In the genomic region with DNA sequence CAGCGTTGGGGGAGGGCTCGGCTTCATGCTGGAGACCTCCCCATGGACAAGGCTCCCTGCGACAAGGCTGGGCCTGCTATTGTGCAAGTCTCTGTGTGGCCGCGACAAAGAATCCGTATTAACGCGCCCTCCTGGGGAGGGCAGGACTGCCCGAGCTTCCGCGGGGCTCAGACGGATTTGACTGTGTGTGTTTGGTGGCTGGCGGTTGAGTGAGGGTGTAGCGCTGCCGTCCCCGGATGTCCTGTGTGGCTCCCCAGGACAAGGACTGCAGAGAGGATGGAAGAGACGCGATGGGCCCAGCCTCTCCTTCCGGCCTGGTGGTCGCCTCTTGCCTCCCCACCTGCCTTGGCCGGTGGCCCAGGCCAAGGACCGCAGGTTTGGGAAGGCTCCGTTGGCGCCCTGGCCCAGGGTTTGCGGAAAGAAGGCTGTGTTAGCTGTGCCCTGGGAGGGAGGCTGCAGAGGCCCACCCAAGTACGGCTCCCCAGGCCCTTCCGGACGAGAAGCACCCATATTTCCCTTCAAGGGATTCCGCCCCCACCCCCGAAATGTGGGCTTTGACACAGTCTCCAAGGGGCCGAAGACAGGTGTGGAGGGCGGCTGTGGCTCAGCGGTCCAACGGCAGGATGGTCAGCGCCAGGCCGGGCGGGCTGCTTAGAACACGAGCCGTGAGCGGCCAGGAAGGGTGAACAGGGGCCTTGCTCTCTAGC, we compare ENCODE assay signal across 12 cellular contexts. TPM values are rescaled to one million over a fixed set of nuclear protein-coding genes. Genes with fewer than 3 reads are reported as not detected.
DNase-seq lines count a peak whose midpoint lies in the region; ATAC-seq and TF ChIP-seq lines count a peak whose summit lies in the region.
"Had no signal": no experiment of that assay in that cellular context is flagged by ENCODE, and none has a peak within 500 bp of the region (broad histone marks: within the 10 kb centered on the region; RNA-seq: fewer than 3 reads in every experiment).

No MANE protein-coding gene starts in this region.

- TF ChIP-seq CTCF in SK-N-SH (IDR thresholded peaks at IDR 0.05) (no peak), chondrocyte (IDR thresholded peaks at IDR 0.05) (no peak)

- no peak overlapping the region for H2AFZ ChIP-seq in SK-N-SH (ENCODE audit: low read depth)

- peaks cover 23% of the 10 kb centered on the region for H3K4me1 Mint-ChIP-seq in activated naive CD4-positive, alpha-beta T cell treated with anti-CD3 and anti-CD28 coated beads for 36 hours (ENCODE audit: low read depth)
- peaks cover 5% of the 10 kb centered on the region for H3K4me1 Mint-ChIP-seq in chondrocyte (ENCODE audit: low read depth)

- no peaks in the 10 kb centered on the region for H3K36me3 ChIP-seq in SK-N-SH (replicated peaks in 1 of 2; ENCODE audit: control insufficient read depth in 1 of 2, insufficient read depth in 2 of 2, low read length in 1 of 2)

- H4K20me1 ChIP-seq in SK-N-SH (ENCODE audit: insufficient read depth): peaks cover 66% of the 10 kb centered on the region

- H3K4me3 ChIP-seq in SK-N-SH (ENCODE audit: low read depth in 2 of 2, low read length in 1 of 2): no peak overlapping the region

- no peaks in the 10 kb centered on the region for H3K9me2 ChIP-seq in SK-N-SH

- peak overlapping the region; percentile 16 for H3K27ac Mint-ChIP-seq in activated naive CD4-positive, alpha-beta T cell treated with anti-CD3 and anti-CD28 coated beads for 36 hours
- H3K27ac Mint-ChIP-seq in chondrocyte (ENCODE audit: unreplicated experiment): no peak overlapping the region

- H3K9ac ChIP-seq in SK-N-SH: no peak overlapping the region

- POLR2A ChIA-PET in SK-N-SH (lab: Yijun Ruan, JAX): no interaction called here

- no peak overlapping the region for H3K4me3 Mint-ChIP-seq in activated naive CD4-positive, alpha-beta T cell treated with anti-CD3 and anti-CD28 coated beads for 36 hours
- H3K4me3 Mint-ChIP-seq in chondrocyte (ENCODE audit: unreplicated experiment): no peak overlapping the region

- ATAC-seq in sciatic nerve (peak; percentile 17), HG02884 (IDR thresholded peaks at IDR 0.05; ENCODE audit: unreplicated experiment) (no peak), HG03442 (IDR thresholded peaks at IDR 0.05; ENCODE audit: unreplicated experiment) (no peak)
- ATAC-seq: foreskin keratinocyte had no signal

- no peaks in the 10 kb centered on the region for H3K4me1 ChIP-seq in SK-N-SH (ENCODE audit: control insufficient read depth in 1 of 2, insufficient read depth in 2 of 2, low read depth in 1 of 2, low read length in 1 of 2)
- H3K4me1 ChIP-seq: foreskin keratinocyte had no signal

- H3K9me3 ChIP-seq in SK-N-SH: no peaks in the 10 kb centered on the region

- H3K36me3 Mint-ChIP-seq in activated naive CD4-positive, alpha-beta T cell treated with anti-CD3 and anti-CD28 coated beads for 36 hours (ENCODE audit: low read depth): no peaks in the 10 kb centered on the region
- peaks cover 12% of the 10 kb centered on the region for H3K36me3 Mint-ChIP-seq in chondrocyte (ENCODE audit: low read depth)

- peaks cover 56% of the 10 kb centered on the region for H3K27me3 Mint-ChIP-seq in activated naive CD4-positive, alpha-beta T cell treated with anti-CD3 and anti-CD28 coated beads for 36 hours (ENCODE audit: low read depth)
- peaks cover 43% of the 10 kb centered on the region for H3K27me3 Mint-ChIP-seq in chondrocyte (ENCODE audit: low read depth)

- CTCF ChIA-PET in activated naive CD4-positive, alpha-beta T cell treated with anti-CD3 and anti-CD28 coated beads for 36 hours (lab: Charles Lee): interaction anchor here (1.2 kb wide), 1 partner anchor 12 kb away, joined by 3 read pairs; no protein-coding TSS in a partner anchor
- CTCF ChIA-PET in SK-N-SH (lab: Yijun Ruan, JAX): interaction anchor here (0.9 to 2.9 kb wide), 8 partner anchors 9 to 326 kb away, joined by 3 to 29 read pairs (median 4); no protein-coding TSS in a partner anchor

- no peaks in the 10 kb centered on the region for H3K79me2 ChIP-seq in SK-N-SH (ENCODE audit: insufficient read depth)

- peaks cover 14% of the 10 kb centered on the region for H3F3A ChIP-seq in SK-N-SH (replicated peaks; ENCODE audit: insufficient read depth)

- intact Hi-C loops in activated naive CD4-positive, alpha-beta T cell treated with anti-CD3 and anti-CD28 coated beads for 36 hours (cut with micrococcal nuclease): no loop called here
- intact Hi-C loops in sciatic nerve (cut with DNase I): no loop called here

- no peak overlapping the region for H3K27ac ChIP-seq in SK-N-SH (ENCODE audit: low read depth in 2 of 2, low read length in 1 of 2)
- H3K27ac ChIP-seq: foreskin keratinocyte had no signal

- 10% methylated on average over 39 of the region's 40 CpGs for WGBS in SK-N-SH (ENCODE audit: low lambda C conversion rate)

- TF ChIP-seq EP300 in SK-N-SH (IDR thresholded peaks at IDR 0.05; ENCODE audit: borderline replicate concordance in 1 of 2, low read depth in 1 of 2, low read length in 1 of 2): no peak

- H3K9me3 Mint-ChIP-seq in activated naive CD4-positive, alpha-beta T cell treated with anti-CD3 and anti-CD28 coated beads for 36 hours: no peaks in the 10 kb centered on the region
- no peaks in the 10 kb centered on the region for H3K9me3 Mint-ChIP-seq in chondrocyte (ENCODE audit: low read depth)

- H3K4me2 ChIP-seq in SK-N-SH: no peak overlapping the region

- no peak for DNase-seq in activated naive CD4-positive, alpha-beta T cell treated with anti-CD3 and anti-CD28 coated beads for 36 hours
- DNase-seq in activated naive CD4-positive, alpha-beta T cell treated with Interleukin-2 at 50 U/mL for 16 hours: no peak
- no peak for DNase-seq in SK-N-SH
- peak; percentile 92 for DNase-seq in chondrocyte (ENCODE audit: low spot score)
- no peak for DNase-seq in sciatic nerve (ENCODE audit: low spot score)
- no peak for DNase-seq in NCI-H345 treated with DMSO at 0.1 percent for 48 hours (lab: John Stamatoyannopoulos, UW; ENCODE audit: unreplicated experiment)
- DNase-seq: foreskin keratinocyte, left colon, occipital lobe had no signal

- peaks cover 83% of the 10 kb centered on the region for H3K27me3 ChIP-seq in SK-N-SH (ENCODE audit: insufficient read depth)

- TF ChIP-seq RAD21 in SK-N-SH (IDR thresholded peaks at IDR 0.05; ENCODE audit: low read length): no peak

TF ChIP-seq in SK-N-SH, 30 proteins besides CTCF, POLR2A, EP300 and RAD21:
- TF ChIP-seq EZH2phosphoT487 (IDR thresholded peaks at IDR 0.05; ENCODE audit: borderline replicate concordance, low read depth) (peak; percentile 92; the same call in 1 of the 2 replicates), RCOR1 (IDR thresholded peaks at IDR 0.05; ENCODE audit: low read length) (no peak), FOXJ3 (CRISPR knock-in tag; IDR thresholded peaks at IDR 0.05) (no peak), NRF1 (IDR thresholded peaks at IDR 0.05; ENCODE audit: low read depth, low read length) (no peak), SIN3A (IDR thresholded peaks at IDR 0.05; ENCODE audit: borderline replicate concordance, low read depth, low read length) (no peak), USF1 (IDR thresholded peaks at IDR 0.05; ENCODE audit: borderline replicate concordance, low read depth) (no peak)

RNA-seq across cellular contexts. Expression of gene UNCX, which starts 2.3 kb away (rescaled TPM):
- not detected for total RNA-seq in activated naive CD4-positive, alpha-beta T cell treated with anti-CD3 and anti-CD28 coated beads for 36 hours
- not detected in 2 replicates for polyA plus RNA-seq in SK-N-SH (2012; rRNA removed)
- not detected in 2 replicates for polyA plus RNA-seq in SK-N-SH (2012; cell fraction: cytosol; rRNA removed)
- not detected in 2 replicates for polyA plus RNA-seq in SK-N-SH (2012; cell fraction: nucleus; rRNA removed)
- total RNA-seq in chondrocyte (not detected in 3 replicates), sciatic nerve (not detected)
- total RNA-seq: foreskin keratinocyte, left colon, M059J, occipital lobe had no signal
- polyA plus RNA-seq: foreskin keratinocyte had no signal
